ENCODE assay signal across 27 cellular contexts in genomic region chr3:3772920-3773319, GRCh38. TPM values are rescaled to one million over a fixed set of nuclear protein-coding genes. Genes with fewer than 3 reads are reported as not detected.
A peak's percentile ranks its signal among the peaks of the same experiment; 100 is the strongest.
DNase-seq lines count a peak whose midpoint lies in the region; ATAC-seq and TF ChIP-seq lines count a peak whose summit lies in the region.
"Had no signal": no experiment of that assay in that cellular context is flagged by ENCODE, and none has a peak within 500 bp of the region (broad histone marks: within the 10 kb centered on the region; RNA-seq: fewer than 3 reads in every experiment).

No MANE protein-coding gene starts in this region.

- H3K27ac Mint-ChIP-seq in Calu3 (ENCODE audit: unreplicated experiment): no peak overlapping the region
- no peak overlapping the region for H3K27ac Mint-ChIP-seq in activated naive CD8-positive, alpha-beta T cell treated with anti-CD3 and anti-CD28 coated beads for 36 hours
- H3K27ac Mint-ChIP-seq: activated naive CD4-positive, alpha-beta T cell treated with anti-CD3 and anti-CD28 coated beads for 36 hours; activated T-helper 1 cell treated with anti-CD3 and anti-CD28 coated beads, Interleukin-12 subunit alpha, Interleukin-12 subunit beta, Interleukin-2, Interleukin-4 antibody, amounts not matched to agents 30 ng/mL and 10 ng/mL and 1 ng/mL, durations not matched to agents 14 hours and 24 hours and 36 hours; CD8-positive, alpha-beta T cell; GM23338; HFFc6; stimulated activated naive CD8-positive, alpha-beta T cell treated with anti-CD3 and anti-CD28 coated beads, Interleukin-15, amount 100 ng/mL, for 72 hours; T-helper 1 cell treated with Interleukin-12 subunit alpha and Interleukin-12 subunit beta and Interleukin-4 antibody, amounts not matched to agents 30 μg/mL and 1 μg/mL, for 36 hours had no signal

- H3K9me3 ChIP-seq in SJCRH30 (replicated peaks): no peaks in the 10 kb centered on the region
- H3K9me3 ChIP-seq: uterus had no signal

- H3K4me3 Mint-ChIP-seq in Calu3 (ENCODE audit: low read depth, unreplicated experiment): no peak overlapping the region
- no peak overlapping the region for H3K4me3 Mint-ChIP-seq in activated naive CD8-positive, alpha-beta T cell treated with anti-CD3 and anti-CD28 coated beads for 36 hours
- H3K4me3 Mint-ChIP-seq: activated naive CD4-positive, alpha-beta T cell treated with anti-CD3 and anti-CD28 coated beads for 36 hours; activated T-helper 1 cell treated with anti-CD3 and anti-CD28 coated beads, Interleukin-12 subunit alpha, Interleukin-12 subunit beta, Interleukin-2, Interleukin-4 antibody, amounts not matched to agents 30 ng/mL and 10 ng/mL and 1 ng/mL, durations not matched to agents 14 hours and 24 hours and 36 hours; CD8-positive, alpha-beta T cell; GM23338; HFFc6; stimulated activated naive CD8-positive, alpha-beta T cell treated with anti-CD3 and anti-CD28 coated beads, Interleukin-15, amount 100 ng/mL, for 72 hours; T-helper 1 cell treated with Interleukin-12 subunit alpha and Interleukin-12 subunit beta and Interleukin-4 antibody, amounts not matched to agents 30 μg/mL and 1 μg/mL, for 36 hours had no signal

- H3K27me3 Mint-ChIP-seq in Calu3 (ENCODE audit: unreplicated experiment): no peaks in the 10 kb centered on the region
- H3K27me3 Mint-ChIP-seq in activated naive CD8-positive, alpha-beta T cell treated with anti-CD3 and anti-CD28 coated beads for 36 hours: no peaks in the 10 kb centered on the region
- H3K27me3 Mint-ChIP-seq: stimulated activated naive CD8-positive, alpha-beta T cell treated with anti-CD3 and anti-CD28 coated beads, Interleukin-15, amount 100 ng/mL, for 72 hours had no signal

- H3K4me1 ChIP-seq in SJCRH30: peaks cover 8% of the 10 kb centered on the region
- H3K4me1 ChIP-seq: heart right ventricle, uterus had no signal

- CTCF ChIA-PET in Calu3 (lab: Charles Lee): no interaction called here

- no peak for ATAC-seq in HG03565 (IDR thresholded peaks at IDR 0.05; ENCODE audit: unreplicated experiment)
- ATAC-seq: CD8-positive, alpha-beta T cell; GM23338; heart right ventricle; stimulated activated naive CD8-positive, alpha-beta T cell treated with anti-CD3 and anti-CD28 coated beads, Interleukin-15, amount 100 ng/mL, for 72 hours had no signal

- H3K36me3 Mint-ChIP-seq in Calu3 (ENCODE audit: insufficient read depth, unreplicated experiment): no peaks in the 10 kb centered on the region
- peaks cover 16% of the 10 kb centered on the region for H3K36me3 Mint-ChIP-seq in activated naive CD8-positive, alpha-beta T cell treated with anti-CD3 and anti-CD28 coated beads for 36 hours

- no peaks in the 10 kb centered on the region for H3K36me3 ChIP-seq in SJCRH30
- H3K36me3 ChIP-seq: uterus had no signal

- intact Hi-C loops in posterior cingulate gyrus (cut with DNase I) (no loop called here), Calu3 (cut with micrococcal nuclease; ENCODE audit: unreplicated experiment) (no loop called here)

- peaks cover 6% of the 10 kb centered on the region for H3K9me3 Mint-ChIP-seq in Calu3 (ENCODE audit: low read depth, unreplicated experiment)
- peaks cover 11% of the 10 kb centered on the region for H3K9me3 Mint-ChIP-seq in activated naive CD8-positive, alpha-beta T cell treated with anti-CD3 and anti-CD28 coated beads for 36 hours
- H3K9me3 Mint-ChIP-seq: activated T-helper 1 cell treated with anti-CD3 and anti-CD28 coated beads, Interleukin-12 subunit alpha, Interleukin-12 subunit beta, Interleukin-2, Interleukin-4 antibody, amounts not matched to agents 30 ng/mL and 10 ng/mL and 1 ng/mL, durations not matched to agents 14 hours and 24 hours and 36 hours had no signal

- H3K4me1 Mint-ChIP-seq in Calu3 (ENCODE audit: low read depth, unreplicated experiment): no peaks in the 10 kb centered on the region
- H3K4me1 Mint-ChIP-seq in activated naive CD8-positive, alpha-beta T cell treated with anti-CD3 and anti-CD28 coated beads for 36 hours: no peaks in the 10 kb centered on the region
- H3K4me1 Mint-ChIP-seq: GM23338; stimulated activated naive CD8-positive, alpha-beta T cell treated with anti-CD3 and anti-CD28 coated beads, Interleukin-15, amount 100 ng/mL, for 72 hours had no signal

- BruUV-seq in Calu3 (replicated peaks; lab: Mats Ljungman, UMichigan): no TSS peak

- no peaks in the 10 kb centered on the region for H3K27me3 ChIP-seq in SJCRH30
- H3K27me3 ChIP-seq: heart right ventricle, uterus had no signal

- H3K27ac ChIP-seq in SJCRH30: peak overlapping the region; percentile 53
- H3K27ac ChIP-seq: heart right ventricle, RWPE1, uterus had no signal

- H3K4me3 ChIP-seq in SJCRH30: peak overlapping the region; percentile 6; the same call in 1 of the 2 replicates
- H3K4me3 ChIP-seq: GM23338, heart right ventricle, uterus had no signal

- TF ChIP-seq CTCF in Calu3 (IDR thresholded peaks at IDR 0.05; ENCODE audit: unreplicated experiment): no peak

- DNase-seq in NCI-H146 (lab: John Stamatoyannopoulos, UW) (peak; percentile 22), NCI-H146 treated with DMSO at 0.1 percent for 48 hours (lab: John Stamatoyannopoulos, UW; ENCODE audit: unreplicated experiment) (no peak), NCI-H2171 (lab: John Stamatoyannopoulos, UW) (peak; percentile 62), SJCRH30 (peak; percentile 75 to 76), posterior cingulate gyrus (peak in 9 of 10 donors; percentile 4 to 82 (median 39)), Calu3 (no peak)
- no peak for DNase-seq in activated naive CD8-positive, alpha-beta T cell treated with anti-CD3 and anti-CD28 coated beads for 36 hours
- DNase-seq: activated CD4-positive, alpha-beta T cell treated with anti-CD3 and anti-CD28 coated beads, Interleukin-2, amount 50 U/mL, for 4 hours; activated naive CD4-positive, alpha-beta T cell treated with anti-CD3 and anti-CD28 coated beads for 36 hours; amniotic stem cell; CD8-positive, alpha-beta T cell; effector memory CD4-positive, alpha-beta T cell; erythroblast; HFFc6; mammary epithelial cell; MV-4-11; NCI-H2081 treated with DMSO at 0.1 percent for 48 hours; NCI-H526 treated with DMSO at 0.1 percent for 48 hours; stimulated activated naive CD8-positive, alpha-beta T cell treated with anti-CD3 and anti-CD28 coated beads, Interleukin-15, amount 100 ng/mL, for 72 hours; uterus had no signal

RNA-seq across cellular contexts. Expression of gene LRRN1, which starts 26.3 kb away (rescaled TPM):
- 15.7 and 20.2 TPM in 2 replicates for total RNA-seq in SJCRH30 (2014; rRNA removed; shearing (Covaris generic))
- 12.6 and 22.1 TPM in 2 replicates for total RNA-seq in Calu3 (2022)
- total RNA-seq in activated naive CD8-positive, alpha-beta T cell treated with anti-CD3 and anti-CD28 coated beads for 36 hours: 1 to 10 TPM; 2.7 to 3.3 TPM
- total RNA-seq: activated T-helper 1 cell treated with anti-CD3 and anti-CD28 coated beads, Interleukin-12 subunit alpha, Interleukin-12 subunit beta, Interleukin-2, Interleukin-4 antibody, amounts not matched to agents 30 ng/mL and 10 ng/mL and 1 ng/mL, durations not matched to agents 14 hours and 24 hours and 36 hours; HFFc6; LHCN-M2 had no signal

Comparison
In these comparisons a context has a peak if more than half of its experiments do, and no peak if none do; other contexts are left out.
1. DNase-seq: peak in NCI-H146 (single experiment), NCI-H2171 (single experiment), SJCRH30 (2 of 2) and posterior cingulate gyrus (9 of 10); none in NCI-H146 treated with DMSO at 0.1 percent for 48 hours (single experiment), Calu3 (single experiment) and activated naive CD8-positive, alpha-beta T cell treated with anti-CD3 and anti-CD28 coated beads for 36 hours (single experiment).